In the genomic region with DNA sequence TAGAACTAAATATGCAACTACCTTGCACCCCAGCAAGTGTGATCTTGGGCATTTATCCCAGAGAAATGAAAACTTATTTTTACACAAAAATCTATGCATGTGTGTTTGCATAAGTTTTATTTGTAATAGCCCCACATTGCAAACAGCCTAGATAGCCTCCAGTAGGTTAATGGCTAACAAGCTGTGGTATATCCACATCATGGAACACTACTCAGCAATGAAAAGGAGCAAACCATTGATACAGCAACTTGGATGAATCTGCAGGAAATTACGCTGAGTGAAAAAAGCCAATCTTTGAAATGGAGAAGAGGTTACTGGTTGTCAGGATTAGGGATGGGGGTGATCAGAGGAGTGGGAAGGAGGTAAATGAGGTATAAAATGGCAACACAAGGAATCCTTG, we compare ENCODE assay signal across 25 cellular contexts.
"Had no signal": no experiment of that assay in that cellular context is flagged by ENCODE, and none has a peak within 500 bp of the region (broad histone marks: within the 10 kb centered on the region; RNA-seq: fewer than 3 reads in every experiment).

No MANE protein-coding gene starts in this region.

- H3K27me3 Mint-ChIP-seq: brain; dendritic cell treated with granulocyte-macrophage colony-stimulating factor and Interleukin-4, amounts not matched to agents 40 ng/mL and 50 ng/mL, for 4 days had no signal

- H3K36me3 Mint-ChIP-seq: activated naive CD4-positive, alpha-beta T cell treated with anti-CD3 and anti-CD28 coated beads, Interleukin-2, amount 10 ng/mL, durations not matched to agents 7 days and 5 days had no signal

- H3K4me3 Mint-ChIP-seq: activated CD4-positive, alpha-beta T cell treated with anti-CD3 and anti-CD28 coated beads, Interleukin-2, amount 10 ng/mL, durations not matched to agents 7 days and 5 days; activated CD8-positive, alpha-beta T cell treated with anti-CD3 and anti-CD28 coated beads for 36 hours; activated naive CD4-positive, alpha-beta T cell treated with anti-CD3 and anti-CD28 coated beads, Interleukin-2, amount 10 ng/mL, durations not matched to agents 7 days and 5 days; activated naive CD8-positive, alpha-beta T cell; activated T-cell treated with anti-CD3 and anti-CD28 coated beads, Interleukin-2, amount 50 U/mL, for 4 hours; brain; dendritic cell treated with granulocyte-macrophage colony-stimulating factor and Interleukin-4, amounts not matched to agents 40 ng/mL and 50 ng/mL, for 4 days; endodermal cell had no signal

- H3K4me3 ChIP-seq: ascending aorta, breast epithelium, cardiac muscle cell, coronary artery, dorsolateral prefrontal cortex had no signal

- H3K36me3 ChIP-seq: ascending aorta, breast epithelium, cardiac muscle cell had no signal

- H3K9me3 ChIP-seq: ascending aorta, breast epithelium had no signal

- H3K27me3 ChIP-seq: ascending aorta, breast epithelium, cardiac muscle cell, dorsolateral prefrontal cortex had no signal

- ATAC-seq: activated CD8-positive, alpha-beta T cell treated with anti-CD3 and anti-CD28 coated beads for 36 hours; activated T-cell treated with anti-CD3 and anti-CD28 coated beads, Interleukin-2, amount 50 U/mL, for 4 hours; esophagus mucosa had no signal

- H3K27ac ChIP-seq: ascending aorta, cardiac muscle cell, coronary artery had no signal

- H3K27ac Mint-ChIP-seq: activated CD4-positive, alpha-beta T cell treated with anti-CD3 and anti-CD28 coated beads, Interleukin-2, amount 10 ng/mL, durations not matched to agents 7 days and 5 days; activated CD8-positive, alpha-beta T cell treated with anti-CD3 and anti-CD28 coated beads for 36 hours; activated naive CD4-positive, alpha-beta T cell treated with anti-CD3 and anti-CD28 coated beads, Interleukin-2, amount 10 ng/mL, durations not matched to agents 7 days and 5 days; activated T-helper 2 cell treated with anti-CD3 and anti-CD28 coated beads, Interferon-gamma antibody, Interleukin-2, Interleukin-4, amounts not matched to agents 10 μg/mL and 5 μg/mL and 100 μg/mL, durations not matched to agents 14 hours and 24 hours and 36 hours; brain; dendritic cell treated with granulocyte-macrophage colony-stimulating factor and Interleukin-4, amounts not matched to agents 40 ng/mL and 50 ng/mL, for 4 days; endodermal cell had no signal

- H3K9me3 Mint-ChIP-seq: activated CD4-positive, alpha-beta T cell treated with anti-CD3 and anti-CD28 coated beads, Interleukin-2, amount 10 ng/mL, durations not matched to agents 7 days and 5 days; activated CD8-positive, alpha-beta T cell treated with anti-CD3 and anti-CD28 coated beads for 36 hours; activated naive CD4-positive, alpha-beta T cell treated with anti-CD3 and anti-CD28 coated beads, Interleukin-2, amount 10 ng/mL, durations not matched to agents 7 days and 5 days; activated T-helper 2 cell treated with anti-CD3 and anti-CD28 coated beads, Interferon-gamma antibody, Interleukin-2, Interleukin-4, amounts not matched to agents 10 μg/mL and 5 μg/mL and 100 μg/mL, durations not matched to agents 14 hours and 24 hours and 36 hours; dendritic cell treated with granulocyte-macrophage colony-stimulating factor and Interleukin-4, amounts not matched to agents 40 ng/mL and 50 ng/mL, for 4 days had no signal

- DNase-seq: activated CD4-positive, alpha-beta T cell treated with anti-CD3 and anti-CD28 coated beads for 1 hour; activated CD4-positive, alpha-beta T cell treated with anti-CD3 and anti-CD28 coated beads for 4 hours; activated CD4-positive, alpha-beta T cell treated with anti-CD3 and anti-CD28 coated beads, Interleukin-2, amount 10 ng/mL, durations not matched to agents 7 days and 5 days; activated CD4-positive, alpha-beta T cell treated with anti-CD3 and anti-CD28 coated beads, Interleukin-2, amount 50 U/mL, for 48 hours; activated CD8-positive, alpha-beta T cell treated with anti-CD3 and anti-CD28 coated beads for 36 hours; activated effector memory CD4-positive, alpha-beta T cell treated with anti-CD3 and anti-CD28 coated beads, Interleukin-2, amount 50 U/mL, for 16 hours; activated naive CD4-positive, alpha-beta T cell treated with anti-CD3 and anti-CD28 coated beads, Interleukin-2, amount 10 ng/mL, durations not matched to agents 7 days and 5 days; activated T-cell treated with anti-CD3 and anti-CD28 coated beads, Interleukin-2, amount 50 U/mL, for 4 hours; central memory CD4-positive, alpha-beta T cell; cerebellar nuclear complex; dorsolateral prefrontal cortex; effector memory CD4-positive, alpha-beta T cell; endodermal cell; head of caudate nucleus; T-helper 1 cell; T-helper 2 cell had no signal
